Comparison of ENCODE assay signal across 9 cellular contexts in the genomic region with DNA sequence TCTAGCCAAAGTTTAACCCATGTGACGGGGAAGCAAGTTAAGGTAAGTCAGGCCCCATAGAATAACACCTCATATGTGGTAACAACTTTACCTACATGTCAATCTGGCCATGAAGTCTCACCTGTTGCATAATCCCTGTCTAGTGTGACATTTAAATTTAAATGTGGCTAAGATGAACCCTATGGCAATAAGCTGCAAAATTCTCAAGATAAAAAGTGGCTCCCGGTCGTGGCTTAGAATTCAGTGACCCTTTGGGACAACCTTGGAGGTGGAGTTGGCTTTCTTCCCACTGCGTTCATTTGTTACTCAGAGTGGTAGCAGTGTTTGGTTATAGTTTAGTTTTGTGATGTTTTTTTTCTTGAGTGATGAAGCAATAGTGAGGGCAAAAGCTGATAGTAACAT.
A peak's percentile ranks its signal among the peaks of the same experiment; 100 is the strongest.
DNase-seq lines count a peak whose midpoint lies in the region; ATAC-seq, FAIRE-seq and TF ChIP-seq lines count a peak whose summit lies in the region.
"Had no signal": no experiment of that assay in that cellular context is flagged by ENCODE, and none has a peak within 500 bp of the region (broad histone marks: within the 10 kb centered on the region; RNA-seq: fewer than 3 reads in every experiment).

No MANE protein-coding gene starts in this region.

- H3K4me3 Mint-ChIP-seq in activated B cell treated with CpG ODN at 0.5 μM for 24 hours, result peak overlapping the region; percentile 62
- H3K4me3 Mint-ChIP-seq: neural crest cell had no signal

- CTCF ChIA-PET in activated B cell treated with CpG ODN at 0.5 μM for 24 hours (lab: Charles Lee), result interaction anchor here (0.8 to 2.6 kb wide), 5 partner anchors 16 to 89 kb away, joined by 3 to 18 read pairs (median 6); no protein-coding TSS in a partner anchor

- intact Hi-C loops in activated B cell treated with CpG ODN at 0.5 μM for 24 hours (cut with micrococcal nuclease), result loop anchor here (1.0 kb wide), 3 partner anchors 8 to 89 kb away; no protein-coding TSS in a partner anchor
- intact Hi-C loops in gastrocnemius medialis (cut with DNase I; ENCODE audit: low total_unique reads), result loop anchor here (2.0 to 5.0 kb wide), 2 partner anchors 55 to 91 kb away; a partner anchor contains a TSS

- no peaks in the 10 kb centered on the region for H3K27me3 ChIP-seq in gastrocnemius medialis

- TF ChIP-seq CTCF in activated B cell treated with CpG ODN at 0.5 μM for 24 hours (IDR thresholded peaks at IDR 0.05) (no peak), gastrocnemius medialis (IDR thresholded peaks at IDR 0.05 in 4 of 5, conservative IDR thresholded peaks at IDR 0.05 in 1 of 5) (no peak)

- no peaks in the 10 kb centered on the region for H3K27me3 Mint-ChIP-seq in activated B cell treated with CpG ODN at 0.5 μM for 24 hours

- ATAC-seq in activated B cell treated with CpG ODN at 0.5 μM for 24 hours (ENCODE audit: low read depth) (no peak), gastrocnemius medialis (no peak)

- in situ Hi-C loops in gastrocnemius medialis (cut with MboI; ENCODE audit: low sequenced_read_pairs in 4 of 4), result no loop called here

- H3K9me3 Mint-ChIP-seq in activated B cell treated with CpG ODN at 0.5 μM for 24 hours, result no peaks in the 10 kb centered on the region
- H3K9me3 Mint-ChIP-seq: neural crest cell had no signal

- peaks cover 40% of the 10 kb centered on the region for H3K36me3 Mint-ChIP-seq in activated B cell treated with CpG ODN at 0.5 μM for 24 hours (ENCODE audit: low read depth)

- no peak for TF ChIP-seq POLR2A in gastrocnemius medialis (IDR thresholded peaks at IDR 0.05)

- peaks cover 90% of the 10 kb centered on the region for H3K4me1 Mint-ChIP-seq in activated B cell treated with CpG ODN at 0.5 μM for 24 hours

- H3K4me3 ChIP-seq in gastrocnemius medialis, result peak overlapping the region in 1 of 4 donors; percentile 44

- no peak for DNase-seq in GM19239 (ENCODE audit: insufficient read length, low spot score)
- no peak for DNase-seq in activated B cell treated with CpG ODN at 0.5 μM for 24 hours
- DNase-seq in fibroblast of peridontal ligament (ENCODE audit: extremely low read depth), result peak; percentile 72
- DNase-seq in gastrocnemius medialis, result no peak
- DNase-seq in effector CD8-positive, alpha-beta T cell (lab: John Stamatoyannopoulos, UW), result no peak
- DNase-seq in NCI-H774 (lab: John Stamatoyannopoulos, UW), result no peak
- DNase-seq in mesenteric fat pad (ENCODE audit: low spot score), result no peak
- DNase-seq in Kasumi-1 (lab: John Stamatoyannopoulos, UW), result no peak

- peaks cover 17 to 43% of the 10 kb centered on the region in 2 donors for H3K4me1 ChIP-seq in gastrocnemius medialis

- POLR2A ChIA-PET in activated B cell treated with CpG ODN at 0.5 μM for 24 hours (lab: Charles Lee), result interaction anchor here (0.7 to 4.0 kb wide), 21 partner anchors 10 to 252 kb away, joined by 3 to 151 read pairs (median 10); a partner anchor contains a TSS

- FAIRE-seq in GM19239 (lab: Jason Lieb, UNC), result peak; percentile 60

- H3K27ac ChIP-seq in gastrocnemius medialis, result peak overlapping the region; percentile 64 to 73 (median 66)

- H3K27ac Mint-ChIP-seq in activated B cell treated with CpG ODN at 0.5 μM for 24 hours, result peak overlapping the region; percentile 89

- no peaks in the 10 kb centered on the region for H3K9me3 ChIP-seq in gastrocnemius medialis

- H3K36me3 ChIP-seq in gastrocnemius medialis, result no peaks in the 10 kb centered on the region
